Comparison of ENCODE assay signal across 13 cellular contexts in genomic region chr3:12308517-12308916, GRCh38. TPM values are rescaled to one million over a fixed set of nuclear protein-coding genes. Genes with fewer than 3 reads are reported as not detected.
A peak's percentile ranks its signal among the peaks of the same experiment; 100 is the strongest.
DNase-seq lines count a peak whose midpoint lies in the region; ATAC-seq and TF ChIP-seq lines count a peak whose summit lies in the region.
"Had no signal": no experiment of that assay in that cellular context is flagged by ENCODE, and none has a peak within 500 bp of the region (broad histone marks: within the 10 kb centered on the region; RNA-seq: fewer than 3 reads in every experiment).

No MANE protein-coding gene starts in this region.

- H3K18ac ChIP-seq in mesendoderm (ENCODE audit: low read length): no peak overlapping the region

- no peak overlapping the region for H3K9ac ChIP-seq in SK-N-SH
- H3K9ac ChIP-seq in mesendoderm (ENCODE audit: low read length): no peak overlapping the region

- intact Hi-C loops in activated CD4-positive, alpha-beta T cell treated with anti-CD3 and anti-CD28 coated beads, Interleukin-2, amount 10 ng/mL, durations not matched to agents 24 days and 14 days (cut with micrococcal nuclease): loop anchor here (2.0 kb wide), 1 partner anchor 112 kb away; no protein-coding TSS in a partner anchor

- peak in 1 of 2 experiments; percentile 31; a peak in 1 of 4 replicates for TF ChIP-seq EP300 in SK-N-SH (IDR thresholded peaks at IDR 0.05; ENCODE audit: borderline replicate concordance in 1 of 2, low read depth in 1 of 2, low read length in 1 of 2)

- in situ Hi-C loops in G401 (cut with HindIII; ENCODE audit: low sequenced_read_pairs): no loop called here

- H4K8ac ChIP-seq in mesendoderm (ENCODE audit: low read depth, low read length): no peak overlapping the region

- no peak overlapping the region for H3K56ac ChIP-seq in mesendoderm (ENCODE audit: low read length)

- ATAC-seq in T-cell (replicated peaks in 1 of 4): no peak

- no peaks in the 10 kb centered on the region for H3K79me2 ChIP-seq in SK-N-SH (ENCODE audit: insufficient read depth)
- no peaks in the 10 kb centered on the region for H3K79me2 ChIP-seq in mesendoderm (ENCODE audit: control insufficient read depth, insufficient read depth, low read length)

- no peak overlapping the region for H2AFZ ChIP-seq in SK-N-SH (ENCODE audit: low read depth)

- no peaks in the 10 kb centered on the region for H3K9me2 ChIP-seq in SK-N-SH

- peaks cover 12% of the 10 kb centered on the region for H3F3A ChIP-seq in SK-N-SH (replicated peaks; ENCODE audit: insufficient read depth)

- H4K5ac ChIP-seq in mesendoderm (ENCODE audit: low read length): no peak overlapping the region

- H3K4me1 Mint-ChIP-seq in activated CD4-positive, alpha-beta T cell treated with anti-CD3 and anti-CD28 coated beads, Interleukin-2, amount 10 ng/mL, durations not matched to agents 24 days and 14 days: peaks cover 17% of the 10 kb centered on the region
- no peaks in the 10 kb centered on the region for H3K4me1 Mint-ChIP-seq in activated CD4-positive, alpha-beta T cell treated with anti-CD3 and anti-CD28 coated beads, Interleukin-2, amount 10 ng/mL, durations not matched to agents 7 days and 5 days
- no peaks in the 10 kb centered on the region for H3K4me1 Mint-ChIP-seq in T-cell
- H3K4me1 Mint-ChIP-seq: activated B cell treated with CpG ODN at 0.5 μM for 24 hours; activated naive CD4-positive, alpha-beta T cell treated with anti-CD3 and anti-CD28 coated beads, Interleukin-2, amount 10 ng/mL, durations not matched to agents 7 days and 5 days; B cell had no signal

- CTCF ChIA-PET in activated CD4-positive, alpha-beta T cell treated with anti-CD3 and anti-CD28 coated beads, Interleukin-2, amount 10 ng/mL, durations not matched to agents 7 days and 5 days (lab: Charles Lee): no interaction called here
- CTCF ChIA-PET in SK-N-SH (lab: Yijun Ruan, JAX): no interaction called here
- CTCF ChIA-PET in T-cell (lab: Charles Lee): no interaction called here

- DNase-seq in activated CD4-positive, alpha-beta T cell treated with anti-CD3 and anti-CD28 coated beads, Interleukin-2, amount 10 ng/mL, durations not matched to agents 24 days and 14 days: no peak
- DNase-seq in activated CD4-positive, alpha-beta T cell treated with anti-CD3 and anti-CD28 coated beads, Interleukin-2, amount 10 ng/mL, durations not matched to agents 7 days and 5 days: no peak
- no peak for DNase-seq in SK-N-SH
- DNase-seq in fibroblast of the aortic adventitia (ENCODE audit: low read depth): peak; percentile 78
- peak; percentile 68 for DNase-seq in stromal cell of bone marrow (ENCODE audit: low read depth)
- no peak for DNase-seq in mesendoderm
- no peak for DNase-seq in T-cell
- DNase-seq in G401 (ENCODE audit: low spot score): no peak
- DNase-seq: activated B cell treated with CpG ODN at 0.5 μM for 24 hours; activated naive CD4-positive, alpha-beta T cell treated with anti-CD3 and anti-CD28 coated beads, Interleukin-2, amount 10 ng/mL, durations not matched to agents 7 days and 5 days; stimulated activated CD4-positive, alpha-beta T cell treated with anti-CD3 and anti-CD28 coated beads, Interleukin-1b, Interleukin-23, amount 100 ng/mL, for 48 hours; tibial artery had no signal

- no peak overlapping the region for H2AK5ac ChIP-seq in mesendoderm (ENCODE audit: low read length)

- no peak overlapping the region for H3K4me3 Mint-ChIP-seq in activated CD4-positive, alpha-beta T cell treated with anti-CD3 and anti-CD28 coated beads, Interleukin-2, amount 10 ng/mL, durations not matched to agents 24 days and 14 days
- no peak overlapping the region for H3K4me3 Mint-ChIP-seq in activated CD4-positive, alpha-beta T cell treated with anti-CD3 and anti-CD28 coated beads, Interleukin-2, amount 10 ng/mL, durations not matched to agents 7 days and 5 days
- H3K4me3 Mint-ChIP-seq in T-cell: no peak overlapping the region
- H3K4me3 Mint-ChIP-seq: activated B cell treated with CpG ODN at 0.5 μM for 24 hours; activated naive CD4-positive, alpha-beta T cell treated with anti-CD3 and anti-CD28 coated beads, Interleukin-2, amount 10 ng/mL, durations not matched to agents 7 days and 5 days; B cell had no signal

- H3K27ac ChIP-seq in SK-N-SH (ENCODE audit: low read depth in 2 of 2, low read length in 1 of 2) (peak overlapping the region in 1 of 2 experiments; percentile 21; a peak in 2 of 4 replicates), mesendoderm (ENCODE audit: low read depth, low read length) (no peak overlapping the region)
- H3K27ac ChIP-seq: tibial artery had no signal

- no peak overlapping the region for H3K23ac ChIP-seq in mesendoderm (ENCODE audit: low read length)

- H2BK5ac ChIP-seq in mesendoderm (ENCODE audit: low read length): no peak overlapping the region

- H3K36me3 Mint-ChIP-seq in activated CD4-positive, alpha-beta T cell treated with anti-CD3 and anti-CD28 coated beads, Interleukin-2, amount 10 ng/mL, durations not matched to agents 24 days and 14 days (ENCODE audit: low read depth): no peaks in the 10 kb centered on the region
- no peaks in the 10 kb centered on the region for H3K36me3 Mint-ChIP-seq in activated CD4-positive, alpha-beta T cell treated with anti-CD3 and anti-CD28 coated beads, Interleukin-2, amount 10 ng/mL, durations not matched to agents 7 days and 5 days (ENCODE audit: low read depth)
- H3K36me3 Mint-ChIP-seq in T-cell: no peaks in the 10 kb centered on the region
- H3K36me3 Mint-ChIP-seq: activated naive CD4-positive, alpha-beta T cell treated with anti-CD3 and anti-CD28 coated beads, Interleukin-2, amount 10 ng/mL, durations not matched to agents 7 days and 5 days had no signal

- H4K20me1 ChIP-seq in SK-N-SH (ENCODE audit: insufficient read depth): no peaks in the 10 kb centered on the region

- H3K9me3 Mint-ChIP-seq in activated CD4-positive, alpha-beta T cell treated with anti-CD3 and anti-CD28 coated beads, Interleukin-2, amount 10 ng/mL, durations not matched to agents 24 days and 14 days: no peaks in the 10 kb centered on the region
- H3K9me3 Mint-ChIP-seq in activated CD4-positive, alpha-beta T cell treated with anti-CD3 and anti-CD28 coated beads, Interleukin-2, amount 10 ng/mL, durations not matched to agents 7 days and 5 days: no peaks in the 10 kb centered on the region
- no peaks in the 10 kb centered on the region for H3K9me3 Mint-ChIP-seq in T-cell
- H3K9me3 Mint-ChIP-seq: activated B cell treated with CpG ODN at 0.5 μM for 24 hours; activated naive CD4-positive, alpha-beta T cell treated with anti-CD3 and anti-CD28 coated beads, Interleukin-2, amount 10 ng/mL, durations not matched to agents 7 days and 5 days had no signal

- H3K27ac Mint-ChIP-seq in activated CD4-positive, alpha-beta T cell treated with anti-CD3 and anti-CD28 coated beads, Interleukin-2, amount 10 ng/mL, durations not matched to agents 24 days and 14 days: peak overlapping the region; percentile 6
- H3K27ac Mint-ChIP-seq in activated CD4-positive, alpha-beta T cell treated with anti-CD3 and anti-CD28 coated beads, Interleukin-2, amount 10 ng/mL, durations not matched to agents 7 days and 5 days: no peak overlapping the region
- no peak overlapping the region for H3K27ac Mint-ChIP-seq in T-cell
- H3K27ac Mint-ChIP-seq: activated B cell treated with CpG ODN at 0.5 μM for 24 hours; activated naive CD4-positive, alpha-beta T cell treated with anti-CD3 and anti-CD28 coated beads, Interleukin-2, amount 10 ng/mL, durations not matched to agents 7 days and 5 days; B cell had no signal

- no peak overlapping the region for H2BK120ac ChIP-seq in mesendoderm (ENCODE audit: low read depth, low read length)

- H3K4me3 ChIP-seq in SK-N-SH (ENCODE audit: low read depth in 2 of 2, low read length in 1 of 2) (no peak overlapping the region), fibroblast of the aortic adventitia (ENCODE audit: low read depth, low read length) (no peak overlapping the region), mesendoderm (ENCODE audit: low read length) (no peak overlapping the region)
- H3K4me3 ChIP-seq: tibial artery had no signal

- H3K9me3 ChIP-seq in SK-N-SH: no peaks in the 10 kb centered on the region

- TF ChIP-seq CTCF in SK-N-SH (IDR thresholded peaks at IDR 0.05) (no peak), fibroblast of the aortic adventitia (IDR thresholded peaks at IDR 0.05; ENCODE audit: insufficient read depth, low read length) (no peak)

- H3K27me3 Mint-ChIP-seq in activated CD4-positive, alpha-beta T cell treated with anti-CD3 and anti-CD28 coated beads, Interleukin-2, amount 10 ng/mL, durations not matched to agents 24 days and 14 days: peaks cover 26% of the 10 kb centered on the region
- H3K27me3 Mint-ChIP-seq in activated CD4-positive, alpha-beta T cell treated with anti-CD3 and anti-CD28 coated beads, Interleukin-2, amount 10 ng/mL, durations not matched to agents 7 days and 5 days: peaks cover 6% of the 10 kb centered on the region
- H3K27me3 Mint-ChIP-seq in T-cell: peaks cover 0 to 17% of the 10 kb centered on the region in 2 donors

- no peak overlapping the region for H2BK15ac ChIP-seq in mesendoderm (replicated peaks; ENCODE audit: low read depth)

- POLR2A ChIA-PET in activated CD4-positive, alpha-beta T cell treated with anti-CD3 and anti-CD28 coated beads, Interleukin-2, amount 10 ng/mL, durations not matched to agents 7 days and 5 days (lab: Charles Lee): no interaction called here
- POLR2A ChIA-PET in SK-N-SH (lab: Yijun Ruan, JAX): no interaction called here
- POLR2A ChIA-PET in T-cell (lab: Charles Lee): no interaction called here

- H3K27me3 ChIP-seq in SK-N-SH (ENCODE audit: insufficient read depth) (no peaks in the 10 kb centered on the region), mesendoderm (ENCODE audit: insufficient read depth, low read length, poor library complexity) (no peaks in the 10 kb centered on the region)
- H3K27me3 ChIP-seq: tibial artery had no signal

- no peaks in the 10 kb centered on the region for H3K79me1 ChIP-seq in mesendoderm (ENCODE audit: low read length)

- H3K4me1 ChIP-seq in SK-N-SH (ENCODE audit: control insufficient read depth in 1 of 2, insufficient read depth in 2 of 2, low read depth in 1 of 2, low read length in 1 of 2) (0 out of 4 replicates have a peak, but pooled peaks cover 0 to 4% of the 10 kb centered on the region in 2 experiments), mesendoderm (ENCODE audit: control insufficient read depth, low read depth, low read length) (no peaks in the 10 kb centered on the region)
- H3K4me1 ChIP-seq: tibial artery had no signal

- TF ChIP-seq RAD21 in SK-N-SH (IDR thresholded peaks at IDR 0.05; ENCODE audit: low read length): no peak

- H3K36me3 ChIP-seq in SK-N-SH (replicated peaks in 1 of 2; ENCODE audit: control insufficient read depth in 1 of 2, insufficient read depth in 2 of 2, low read length in 1 of 2) (no peaks in the 10 kb centered on the region), mesendoderm (ENCODE audit: control insufficient read depth, insufficient read depth, low read length) (no peaks in the 10 kb centered on the region)
- H3K36me3 ChIP-seq: tibial artery had no signal

- H3K4me2 ChIP-seq in SK-N-SH (no peak overlapping the region), mesendoderm (ENCODE audit: low read length) (no peak overlapping the region)

- H3K4ac ChIP-seq in mesendoderm (ENCODE audit: low read depth, low read length): no peak overlapping the region

RNA-seq across cellular contexts. Expression of gene PPARG, which starts 19.6 kb away (rescaled TPM):
- total RNA-seq in activated CD4-positive, alpha-beta T cell treated with anti-CD3 and anti-CD28 coated beads, Interleukin-2, amount 10 ng/mL, durations not matched to agents 24 days and 14 days: 4.6 and 5.1 TPM in 2 replicates
- under 1 TPM; 0.52 to 0.55 TPM for total RNA-seq in activated CD4-positive, alpha-beta T cell treated with anti-CD3 and anti-CD28 coated beads, Interleukin-2, amount 10 ng/mL, durations not matched to agents 7 days and 5 days
- polyA plus RNA-seq in SK-N-SH (2012; rRNA removed): 2.5 and 2.8 TPM in 2 replicates
- 3.3 and 3.4 TPM in 2 replicates for polyA plus RNA-seq in SK-N-SH (2012; cell fraction: cytosol; rRNA removed)
- 1.3 and 1.7 TPM in 2 replicates for polyA plus RNA-seq in SK-N-SH (2012; cell fraction: nucleus; rRNA removed)
- 11.1 and 39.4 TPM in 2 replicates for total RNA-seq in fibroblast of the aortic adventitia (ENCODE audit: low replicate concordance)
- polyA plus RNA-seq in mesendoderm (2013, experiment 1 of 2): 0.08 TPM
- 0.10 TPM for polyA plus RNA-seq in mesendoderm (2013, experiment 2 of 2)
- total RNA-seq in T-cell: under 1 TPM in 3 of 5 donors, not detected in 2; 0.35 to 0.69 (median 0.63) TPM
- not detected in 2 replicates for total RNA-seq in G401 (2014; rRNA removed; shearing (Covaris generic))
- total RNA-seq: activated B cell treated with CpG ODN at 0.5 μM for 24 hours had no signal

Comparison
In these comparisons a context has a peak if more than half of its experiments do, and no peak if none do; other contexts are left out.
1. DNase-seq: peak in fibroblast of the aortic adventitia (single experiment) and stromal cell of bone marrow (single experiment); none in activated CD4-positive, alpha-beta T cell treated with anti-CD3 and anti-CD28 coated beads, Interleukin-2, amount 10 ng/mL, durations not matched to agents 24 days and 14 days (single experiment), activated CD4-positive, alpha-beta T cell treated with anti-CD3 and anti-CD28 coated beads, Interleukin-2, amount 10 ng/mL, durations not matched to agents 7 days and 5 days (single experiment), SK-N-SH (single experiment), mesendoderm (single experiment), T-cell (0 of 34) and G401 (single experiment).